Comparison of ENCODE assay signal across 8 cellular contexts in the genomic region with DNA sequence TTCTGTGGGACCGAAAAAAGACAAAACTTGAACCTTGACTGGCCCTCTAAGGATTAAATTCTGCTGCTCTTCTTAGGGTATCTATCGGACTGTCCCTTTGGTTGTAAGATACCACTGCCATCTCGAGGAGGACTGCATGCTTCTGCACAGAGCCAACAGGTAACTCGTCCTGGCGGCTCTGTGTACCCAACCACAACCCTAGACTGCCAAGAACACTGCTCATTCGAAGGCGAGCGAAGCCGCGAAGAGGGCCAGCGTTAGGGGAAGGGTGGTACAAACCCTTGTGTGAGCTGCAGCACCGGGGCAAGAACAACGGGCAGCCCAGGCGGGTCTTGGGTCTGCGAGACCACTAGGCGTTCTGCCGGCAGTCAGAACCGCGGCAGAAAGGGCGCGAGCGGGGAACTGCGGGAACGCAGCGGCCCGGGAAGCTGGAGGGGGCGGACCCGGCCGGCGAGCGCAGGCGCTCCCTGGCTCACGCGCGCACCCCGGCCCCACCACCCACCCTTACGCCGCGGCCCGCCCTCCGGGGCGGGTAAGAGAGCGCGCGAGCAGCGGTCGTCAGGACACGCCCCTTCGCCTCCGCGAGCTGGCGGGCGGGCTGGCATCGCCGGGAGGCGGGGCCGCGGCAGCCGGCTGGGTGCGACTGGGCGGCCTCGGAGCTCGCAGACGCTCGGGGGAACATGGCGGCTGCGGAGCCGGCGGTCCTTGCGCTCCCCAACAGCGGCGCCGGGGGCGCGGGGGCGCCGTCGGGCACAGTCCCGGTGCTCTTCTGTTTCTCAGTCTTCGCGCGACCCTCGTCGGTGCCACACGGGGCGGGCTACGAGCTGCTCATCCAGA. TPM values are rescaled to one million over a fixed set of nuclear protein-coding genes. Genes with fewer than 3 reads are reported as not detected.
A peak's percentile ranks its signal among the peaks of the same experiment; 100 is the strongest.
DNase-seq lines count a peak whose midpoint lies in the region; ATAC-seq, FAIRE-seq and TF ChIP-seq lines count a peak whose summit lies in the region.

A gene (plus strand): TSS at position 663 of the 837 bp plus-strand sequence. CDS start 18 bp downstream, at position 681.

- peak; percentile 83 for ATAC-seq in GM19395 (IDR thresholded peaks at IDR 0.05; ENCODE audit: unreplicated experiment)
- ATAC-seq in HG03558 (IDR thresholded peaks at IDR 0.05; ENCODE audit: extremely low read depth, unreplicated experiment): peak; percentile 75
- ATAC-seq in HepG2: peak; percentile 89

- peak within 1 kb of the TSS; percentile 97 for H3K4me2 ChIP-seq in HepG2 (ENCODE audit: low read depth, low read length)

- no peaks in the 10 kb centered on the region for H3K9me3 ChIP-seq in HepG2 (ENCODE audit: low read length)

- no peaks in the 10 kb centered on the region for H3K27me3 ChIP-seq in HepG2 (ENCODE audit: control insufficient read depth in 1 of 2, insufficient read depth in 2 of 2, low read length in 2 of 2)

- peaks cover 39% of the 10 kb centered on the region for H3K79me2 ChIP-seq in HepG2 (ENCODE audit: insufficient read depth, low read length)

- 7% methylated on average over 9 of the region's 87 CpGs for WGBS in HepG2 (ENCODE audit: low lambda C conversion rate)

- TF ChIP-seq RAD21 in HepG2 (CRISPR knock-in tag; IDR thresholded peaks at IDR 0.05): peak; percentile 20; the same call in 1 of the 2 replicates

- H3K36me3 ChIP-seq in HepG2 (replicated peaks in 1 of 2; ENCODE audit: control insufficient read depth in 1 of 2, insufficient read depth in 2 of 2, low read length in 2 of 2): peaks cover 1 to 3% of the 10 kb centered on the region in 2 experiments; a peak in 1 of 5 replicates

- TF ChIP-seq CTCF in HepG2 (CRISPR knock-in tag; IDR thresholded peaks at IDR 0.05): peak; percentile 53

- in situ Hi-C loops in HepG2 (cut with HindIII; ENCODE audit: extremely low pct_ligation_motif_present, low pct_unique_long_range_greater_than_20kb): loop anchor here (25.0 kb wide), 1 partner anchor 1532 kb away; no protein-coding TSS in a partner anchor

- intact Hi-C loops in HepG2 (cut with micrococcal nuclease; ENCODE audit: unreplicated experiment): loop anchor here (1.0 to 10.0 kb wide), 2 partner anchors 41 to 1580 kb away; a partner anchor contains a TSS

- H3K4me1 ChIP-seq in HepG2 (ENCODE audit: insufficient read depth, low read length): peaks cover 51% of the 10 kb centered on the region

- TF ChIP-seq EP300 in HepG2 (IDR thresholded peaks at IDR 0.05; ENCODE audit: low read depth in 2 of 2, low read length in 2 of 2) (no peak), HepG2 (CRISPR knock-in tag; IDR thresholded peaks at IDR 0.05; ENCODE audit: borderline replicate concordance) (no peak)

- CTCF ChIA-PET in HepG2 (lab: Yijun Ruan, JAX; ENCODE audit: low intra/inter-chr PET ratio, low total read pairs): no interaction called here

- peak within 1 kb of the TSS; percentile 100 for H3K27ac ChIP-seq in HepG2 (ENCODE audit: extremely low read length, insufficient read depth, low read length)

- H4K20me1 ChIP-seq in HepG2 (ENCODE audit: insufficient read depth, low read length): no peaks in the 10 kb centered on the region

- POLR2A ChIA-PET in HepG2 (lab: Yijun Ruan, JAX): interaction anchor here (1.3 to 1.6 kb wide), 5 partner anchors 8 to 32 kb away, joined by 3 to 8 read pairs (median 5); no protein-coding TSS in a partner anchor

- H2AFZ ChIP-seq in HepG2 (ENCODE audit: low read length): peak within 1 kb of the TSS; percentile 83

- FAIRE-seq in HepG2 (lab: Jason Lieb, UNC): no peak

- BruUV-seq in HepG2 (replicated peaks; lab: Mats Ljungman, UMichigan): no TSS peak

- peak within 1 kb of the TSS; percentile 80 to 99 (median 94) for H3K4me3 ChIP-seq in HepG2 (replicated peaks in 1 of 3; ENCODE audit: insufficient read depth in 1 of 3, low read depth in 2 of 3, low read length in 3 of 3)

- peak; percentile 75 to 89 for TF ChIP-seq POLR2A in HepG2 (IDR thresholded peaks at IDR 0.05; ENCODE audit: insufficient read depth in 1 of 2, low read depth in 2 of 2, low read length in 2 of 2)

- H3K9ac ChIP-seq in HepG2 (ENCODE audit: insufficient read depth, low read depth, low read length): peak within 1 kb of the TSS; percentile 99

- peak; percentile 97 for DNase-seq in CD1c-positive myeloid dendritic cell (ENCODE audit: extremely low spot score)
- DNase-seq in NCI-H69 (lab: John Stamatoyannopoulos, UW): peak; percentile 97
- peak; percentile 89 for DNase-seq in activated CD4-positive, alpha-beta T cell treated with anti-CD3 and anti-CD28 coated beads, Interleukin-2, amount 50 U/mL, for 1 hour
- DNase-seq in dedifferentiated amniotic fluid mesenchymal stem cell (ENCODE audit: extremely low spot score): peak; percentile 75
- peak; percentile 73 for DNase-seq in HepG2 (ENCODE audit: low spot score)
- DNase-seq in stimulated activated CD4-positive, alpha-beta T cell treated with anti-CD3 and anti-CD28 coated beads, Interleukin-2, amount 100 ng/mL, for 48 hours: peak; percentile 86 to 89

TF ChIP-seq in HepG2, 621 proteins besides CTCF, POLR2A, EP300 and RAD21 (continues in another document):
- TF ChIP-seq ZKSCAN1 (IDR thresholded peaks at IDR 0.05; ENCODE audit: low read length) (no peak), IKZF4 (CRISPR knock-in tag; IDR thresholded peaks at IDR 0.05; ENCODE audit: borderline replicate concordance, low read depth, not compliant biosample characterization) (peak; percentile 32), SKI (IDR thresholded peaks at IDR 0.05; ENCODE audit: partially characterized antibody) (peak; percentile 37), ZNF572 (CRISPR knock-in tag; IDR thresholded peaks at IDR 0.05) (no peak), DPF2 (CRISPR knock-in tag; IDR thresholded peaks at IDR 0.05; ENCODE audit: borderline replicate concordance, low read depth) (no peak), KLF6 (CRISPR knock-in tag; IDR thresholded peaks at IDR 0.05) (no peak), TOE1 (CRISPR knock-in tag; IDR thresholded peaks at IDR 0.05) (0 out of 2 replicates have a peak, but pooled peaks have one; percentile 35), PAWR (CRISPR knock-in tag; IDR thresholded peaks at IDR 0.05; ENCODE audit: borderline replicate concordance) (0 out of 2 replicates have a peak, but pooled peaks have one; percentile 93), EHMT2 (IDR thresholded peaks at IDR 0.05; ENCODE audit: borderline replicate concordance, low read depth, low read length) (no peak)
- TF ChIP-seq, protein P1, sequence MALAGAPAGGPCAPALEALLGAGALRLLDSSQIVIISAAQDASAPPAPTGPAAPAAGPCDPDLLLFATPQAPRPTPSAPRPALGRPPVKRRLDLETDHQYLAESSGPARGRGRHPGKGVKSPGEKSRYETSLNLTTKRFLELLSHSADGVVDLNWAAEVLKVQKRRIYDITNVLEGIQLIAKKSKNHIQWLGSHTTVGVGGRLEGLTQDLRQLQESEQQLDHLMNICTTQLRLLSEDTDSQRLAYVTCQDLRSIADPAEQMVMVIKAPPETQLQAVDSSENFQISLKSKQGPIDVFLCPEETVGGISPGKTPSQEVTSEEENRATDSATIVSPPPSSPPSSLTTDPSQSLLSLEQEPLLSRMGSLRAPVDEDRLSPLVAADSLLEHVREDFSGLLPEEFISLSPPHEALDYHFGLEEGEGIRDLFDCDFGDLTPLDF (CRISPR knock-in tag; IDR thresholded peaks at IDR 0.05): peak; percentile 70

RNA-seq across cellular contexts. Expression of the gene that starts here (rescaled TPM):
- total RNA-seq in HepG2 (2016; rRNA removed; fragmentation: Illumina TruSeq; extraction: Trizol): 51.3 and 65.0 TPM in 2 replicates
- total RNA-seq in HepG2 (2016; cell fraction: cytosol; rRNA removed; fragmentation: Illumina TruSeq; extraction: Trizol; ENCODE audit: low read depth): 15.5 and 15.7 TPM in 2 replicates
- total RNA-seq in HepG2 (2016; cell fraction: insoluble cytoplasmic fraction; rRNA removed; fragmentation: Illumina TruSeq; extraction: Trizol): 51.7 and 63.3 TPM in 2 replicates
- total RNA-seq in HepG2 (2016; cell fraction: membrane; rRNA removed; fragmentation: Illumina TruSeq; extraction: Trizol): 27.2 and 27.5 TPM in 2 replicates
- 35.1 and 38.5 TPM in 2 replicates for total RNA-seq in HepG2 (2016; cell fraction: nucleus; rRNA removed; fragmentation: Illumina TruSeq; extraction: Trizol)
- 22.1 and 25.7 TPM in 2 replicates for polyA plus RNA-seq in HepG2 (2011; rRNA removed)
- 16.8 and 22.5 TPM in 2 replicates for polyA plus RNA-seq in HepG2 (2011; cell fraction: cytosol; rRNA removed)
- polyA plus RNA-seq in HepG2 (2011; cell fraction: nucleus; rRNA removed): 11.6 and 11.8 TPM in 2 replicates
- polyA plus RNA-seq in HepG2 (2012): 22.3 and 26.6 TPM in 2 replicates
- 6.3 and 8.5 TPM in 2 replicates for polyA plus RNA-seq in HepG2 (2016; cell fraction: cytosol; fragmentation: Illumina TruSeq; extraction: Trizol; ENCODE audit: low read depth)
- polyA plus RNA-seq in HepG2 (2016; cell fraction: insoluble cytoplasmic fraction; fragmentation: Illumina TruSeq; extraction: Trizol; ENCODE audit: low read depth): 89.1 and 90.6 TPM in 2 replicates
- 21.1 and 21.2 TPM in 2 replicates for polyA plus RNA-seq in HepG2 (2016; cell fraction: membrane; fragmentation: Illumina TruSeq; extraction: Trizol; ENCODE audit: low read depth)
- 52.9 and 62.0 TPM in 2 replicates for polyA plus RNA-seq in HepG2 (2016; cell fraction: nucleus; fragmentation: Illumina TruSeq; extraction: Trizol; ENCODE audit: insufficient read depth, low read depth)
- polyA minus RNA-seq in HepG2 (2011; rRNA and poly(A)+ RNA removed; ENCODE audit: low replicate concordance): 30.2 and 33.7 TPM in 2 replicates
- polyA minus RNA-seq in HepG2 (2011; cell fraction: cytosol; rRNA and poly(A)+ RNA removed): 20.3 and 24.0 TPM in 2 replicates
- polyA minus RNA-seq in HepG2 (2011; cell fraction: nucleus; rRNA and poly(A)+ RNA removed): 37.9 and 43.9 TPM in 2 replicates

Comparison
In these comparisons a context has a peak if more than half of its experiments do, and no peak if none do; other contexts are left out.
1. Peak in every context shown above with its lines: DNase-seq, ATAC-seq, H3K4me3 ChIP-seq and H3K27ac ChIP-seq.